Comparison of ENCODE assay signal across 20 cellular contexts in the genomic region with DNA sequence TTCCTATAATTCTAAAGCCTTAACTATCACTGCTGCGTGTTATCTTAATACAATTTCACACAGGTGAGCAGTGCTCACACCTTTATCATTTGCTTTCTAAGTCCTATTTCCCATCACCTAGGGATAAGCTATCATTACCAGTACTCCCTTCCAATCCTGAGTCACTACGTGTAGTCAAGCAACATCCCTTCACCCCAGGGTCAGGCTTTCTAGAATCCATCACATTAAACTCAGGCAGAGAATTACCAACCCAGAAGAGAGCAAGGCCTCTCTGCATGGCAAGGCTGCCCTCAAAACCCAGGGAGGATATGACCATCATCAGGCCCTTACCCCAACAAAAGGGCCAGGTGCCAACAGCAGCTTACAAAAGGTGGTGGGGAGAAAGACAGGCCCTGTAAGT. TPM values are rescaled to one million over a fixed set of nuclear protein-coding genes. Genes with fewer than 3 reads are reported as not detected.
A peak's percentile ranks its signal among the peaks of the same experiment; 100 is the strongest.
DNase-seq lines count a peak whose midpoint lies in the region; ATAC-seq and TF ChIP-seq lines count a peak whose summit lies in the region.
"Had no signal": no experiment of that assay in that cellular context is flagged by ENCODE, and none has a peak within 500 bp of the region (broad histone marks: within the 10 kb centered on the region; RNA-seq: fewer than 3 reads in every experiment).

No MANE protein-coding gene starts in this region.

- no peak overlapping the region for H3K4me3 Mint-ChIP-seq in stimulated activated naive CD8-positive, alpha-beta T cell treated with anti-CD3 and anti-CD28 coated beads, Interleukin-15, amount 100 ng/mL, for 72 hours
- H3K4me3 Mint-ChIP-seq in glutamatergic neuron (ENCODE audit: unreplicated experiment) (no peak overlapping the region), immature natural killer cell (no peak overlapping the region)
- H3K4me3 Mint-ChIP-seq: T-cell had no signal

- H3K27ac ChIP-seq in RWPE2 (ENCODE audit: poor library complexity, severe bottlenecking) (peak overlapping the region; percentile 88), substantia nigra (ENCODE audit: low read depth, low read length, poor library complexity, severe bottlenecking) (no peak overlapping the region), heart left ventricle (no peak overlapping the region)
- H3K27ac ChIP-seq: breast epithelium had no signal

- H3K27me3 ChIP-seq in RWPE2 (ENCODE audit: insufficient read depth, poor library complexity, severe bottlenecking), result no peaks in the 10 kb centered on the region
- H3K27me3 ChIP-seq in heart left ventricle, result no peaks in the 10 kb centered on the region
- H3K27me3 ChIP-seq: breast epithelium, dorsolateral prefrontal cortex, esophagus squamous epithelium had no signal

- peak overlapping the region; percentile 15 to 29 for H3K27ac Mint-ChIP-seq in stimulated activated naive CD8-positive, alpha-beta T cell treated with anti-CD3 and anti-CD28 coated beads, Interleukin-15, amount 100 ng/mL, for 72 hours
- H3K27ac Mint-ChIP-seq in glutamatergic neuron (ENCODE audit: unreplicated experiment), result peak overlapping the region; percentile 38
- peak overlapping the region in 3 of 6 donors; percentile 49 to 53 (median 51) for H3K27ac Mint-ChIP-seq in immature natural killer cell
- H3K27ac Mint-ChIP-seq: progenitor cell of endocrine pancreas had no signal

- H3K4me3 ChIP-seq in RWPE2 (ENCODE audit: severe bottlenecking) (no peak overlapping the region), heart left ventricle (no peak overlapping the region)
- H3K4me3 ChIP-seq: breast epithelium, dorsolateral prefrontal cortex, esophagus squamous epithelium had no signal

- 79 to 88% (median 83%) methylated on average over 2 of the region's 2 CpGs for WGBS in heart left ventricle, 4 donors

- H3K9me3 Mint-ChIP-seq in stimulated activated naive CD8-positive, alpha-beta T cell treated with anti-CD3 and anti-CD28 coated beads, Interleukin-15, amount 100 ng/mL, for 72 hours, result no peaks in the 10 kb centered on the region
- H3K9me3 Mint-ChIP-seq in glutamatergic neuron (ENCODE audit: unreplicated experiment) (peaks cover 2% of the 10 kb centered on the region), immature natural killer cell (no peaks in the 10 kb centered on the region)
- H3K9me3 Mint-ChIP-seq: T-cell had no signal

- H3K9me3 ChIP-seq in RWPE2 (ENCODE audit: severe bottlenecking) (no peaks in the 10 kb centered on the region), heart left ventricle (no peaks in the 10 kb centered on the region)
- H3K9me3 ChIP-seq: breast epithelium, esophagus squamous epithelium had no signal

- peaks cover 88% of the 10 kb centered on the region for H3K4me1 Mint-ChIP-seq in stimulated activated naive CD8-positive, alpha-beta T cell treated with anti-CD3 and anti-CD28 coated beads, Interleukin-15, amount 100 ng/mL, for 72 hours
- H3K4me1 Mint-ChIP-seq in glutamatergic neuron (ENCODE audit: low read depth, unreplicated experiment) (peaks cover 25% of the 10 kb centered on the region), immature natural killer cell (peaks cover 57 to 63% of the 10 kb centered on the region in 2 donors)

- no peak for TF ChIP-seq POLR2A in heart left ventricle (IDR thresholded peaks at IDR 0.05)

- H3K36me3 ChIP-seq in RWPE2 (ENCODE audit: low read depth), result peaks cover 3% of the 10 kb centered on the region; the same call in 1 of the 2 replicates
- no peaks in the 10 kb centered on the region for H3K36me3 ChIP-seq in heart left ventricle
- H3K36me3 ChIP-seq: breast epithelium, esophagus squamous epithelium had no signal

- intact Hi-C loops in heart left ventricle (cut with DNase I), result no loop called here

- no peak for ATAC-seq in stimulated activated naive CD8-positive, alpha-beta T cell treated with anti-CD3 and anti-CD28 coated beads, Interleukin-15, amount 100 ng/mL, for 72 hours
- ATAC-seq in stimulated activated naive CD8-positive, alpha-beta T cell treated with anti-CD3 and anti-CD28 coated beads, Interleukin-15, Interleukin-2, amounts not matched to agents 100 U/mL and 50 U/mL, for 24 hours, result no peak
- ATAC-seq in RWPE2 (ENCODE audit: low read depth) (peak; percentile 11; the same call in 1 of the 3 replicates), heart left ventricle (no peak)
- ATAC-seq: left colon, T-cell had no signal

- no peaks in the 10 kb centered on the region for H3K36me3 Mint-ChIP-seq in glutamatergic neuron (ENCODE audit: unreplicated experiment)
- no peaks in the 10 kb centered on the region for H3K36me3 Mint-ChIP-seq in immature natural killer cell
- H3K36me3 Mint-ChIP-seq: T-cell had no signal

- peaks cover 76% of the 10 kb centered on the region for H3K4me1 ChIP-seq in RWPE2 (ENCODE audit: insufficient read depth, poor library complexity, severe bottlenecking)
- H3K4me1 ChIP-seq in heart left ventricle, result peaks cover 7 to 71% (median 49%) of the 10 kb centered on the region in 12 donors

- H3K27me3 Mint-ChIP-seq in stimulated activated naive CD8-positive, alpha-beta T cell treated with anti-CD3 and anti-CD28 coated beads, Interleukin-15, amount 100 ng/mL, for 72 hours, result no peaks in the 10 kb centered on the region
- no peaks in the 10 kb centered on the region for H3K27me3 Mint-ChIP-seq in glutamatergic neuron (ENCODE audit: unreplicated experiment)
- peaks cover 0 to 2% (median 2%) of the 10 kb centered on the region in 3 donors for H3K27me3 Mint-ChIP-seq in immature natural killer cell (ENCODE audit: low read depth in 3 of 3)
- H3K27me3 Mint-ChIP-seq: progenitor cell of endocrine pancreas, T-cell had no signal

- DNase-seq in stimulated activated naive CD8-positive, alpha-beta T cell treated with anti-CD3 and anti-CD28 coated beads, Interleukin-15, amount 100 ng/mL, for 72 hours, result no peak
- no peak for DNase-seq in stimulated activated naive CD8-positive, alpha-beta T cell treated with anti-CD3 and anti-CD28 coated beads, Interleukin-15, Interleukin-2, amounts not matched to agents 100 U/mL and 50 U/mL, for 24 hours
- DNase-seq in RWPE2 (ENCODE audit: low spot score) (no peak), glutamatergic neuron (no peak), substantia nigra (lab: John Stamatoyannopoulos, UW) (no peak), immature natural killer cell (no peak), heart left ventricle (no peak)
- DNase-seq in effector CD8-positive, alpha-beta T cell (lab: John Stamatoyannopoulos, UW), result no peak
- DNase-seq: activated CD4-positive, CD25-positive, alpha-beta regulatory T cell; activated gamma-delta T cell; esophagus squamous epithelium; GOT3; hippocampal formation; left colon; NCI-H2081; stimulated activated naive CD4-positive, alpha-beta T cell; T-cell had no signal

- TF ChIP-seq CTCF in RWPE2 (IDR thresholded peaks at IDR 0.05; ENCODE audit: poor library complexity, severe bottlenecking) (no peak), glutamatergic neuron (IDR thresholded peaks at IDR 0.05; ENCODE audit: partially characterized antibody, unreplicated experiment) (no peak), heart left ventricle (IDR thresholded peaks at IDR 0.05) (no peak)

RNA-seq across cellular contexts. Expression of gene PACSIN2, which starts 9.8 kb away (rescaled TPM):
- total RNA-seq in glutamatergic neuron (ENCODE audit: unreplicated experiment) (47.3 TPM), heart left ventricle (10 to 100 TPM; 42.5 to 87.1 (median 59.3) TPM)
- polyA plus RNA-seq in immature natural killer cell (10 to 100 TPM; 18.4 to 31.6 (median 23.0) TPM), heart left ventricle (10 to 100 TPM; 26.5 to 60.4 TPM)
